ENCODE assay signal across 14 cellular contexts in genomic region chr15:60000113-60000823, GRCh38. TPM values are rescaled to one million over a fixed set of nuclear protein-coding genes. Genes with fewer than 3 reads are reported as not detected.
DNase-seq lines count a peak whose midpoint lies in the region; FAIRE-seq and TF ChIP-seq lines count a peak whose summit lies in the region.
"Had no signal": no experiment of that assay in that cellular context is flagged by ENCODE, and none has a peak within 500 bp of the region (broad histone marks: within the 10 kb centered on the region; RNA-seq: fewer than 3 reads in every experiment).

No MANE protein-coding gene starts in this region.

- no peaks in the 10 kb centered on the region for H3F3A ChIP-seq in smooth muscle cell (ENCODE audit: low read depth)

- H2AFZ ChIP-seq in H1 (ENCODE audit: low read length) (no peak overlapping the region), smooth muscle cell (ENCODE audit: low read depth) (no peak overlapping the region)

- peak overlapping the region; percentile 49 for H3K18ac ChIP-seq in H1 (ENCODE audit: extremely low read depth, low read length)

- H3K36me3 ChIP-seq in H1 (ENCODE audit: control insufficient read depth in 2 of 4, insufficient read depth in 4 of 4, low read length in 3 of 4) (no peaks in the 10 kb centered on the region; a peak in 1 of 8 replicates), tibial artery (no peaks in the 10 kb centered on the region), smooth muscle cell (ENCODE audit: low read depth) (no peaks in the 10 kb centered on the region)
- H3K36me3 ChIP-seq: lower lobe of right lung, upper lobe of left lung had no signal

- H3K79me1 ChIP-seq in H1 (ENCODE audit: low read depth, low read length) = no peaks in the 10 kb centered on the region

- H3K4me2 ChIP-seq in H1 (ENCODE audit: insufficient read depth in 1 of 2, low read depth in 2 of 2, low read length in 2 of 2) (peak overlapping the region; percentile 98 to 100), smooth muscle cell (no peak overlapping the region)

- no peak overlapping the region for H4K8ac ChIP-seq in H1 (ENCODE audit: extremely low read depth, insufficient read depth, low read length)

- no peak for TF ChIP-seq EP300 in H1 (IDR thresholded peaks at IDR 0.05; ENCODE audit: borderline replicate concordance in 1 of 2, low read depth in 2 of 2, low read length in 2 of 2)

- peak; percentile 24 for FAIRE-seq in H1 (lab: Jason Lieb, UNC)

- H3K9me3 ChIP-seq in H1 (ENCODE audit: insufficient read depth in 2 of 2, low read depth in 1 of 2, low read length in 1 of 2) = no peaks in the 10 kb centered on the region
- no peaks in the 10 kb centered on the region for H3K9me3 ChIP-seq in tibial artery
- no peaks in the 10 kb centered on the region for H3K9me3 ChIP-seq in smooth muscle cell (replicated peaks; ENCODE audit: low read depth)
- H3K9me3 ChIP-seq: lower lobe of right lung, upper lobe of left lung had no signal

- H3K79me2 ChIP-seq in H1 (ENCODE audit: control insufficient read depth in 1 of 2, insufficient read depth in 2 of 2, low read length in 2 of 2) (peaks cover 0 to 11% of the 10 kb centered on the region in 2 experiments; a peak in 1 of 4 replicates), smooth muscle cell (ENCODE audit: low read depth) (no peaks in the 10 kb centered on the region)

- POLR2A ChIA-PET in H1 (lab: Charles Lee; ENCODE audit: partially characterized antibody) = interaction anchor here (0.9 kb wide), 1 partner anchor 9 kb away, joined by 5 read pairs; no protein-coding TSS in a partner anchor

- no peak overlapping the region; the same call in 1 of the 2 replicates for H2AK5ac ChIP-seq in H1 (ENCODE audit: low read depth, low read length)

- H3K9ac ChIP-seq in H1 (replicated peaks in 1 of 4; ENCODE audit: extremely low read depth in 1 of 4, low read depth in 3 of 4, low read length in 3 of 4) (peak overlapping the region in 3 of 4 experiments; percentile 2 to 34 (median 14); a peak in 2 of 7 replicates), smooth muscle cell (ENCODE audit: low read depth) (no peak overlapping the region)

- H3K27me3 ChIP-seq in H1 (replicated peaks in 1 of 4; ENCODE audit: control insufficient read depth in 3 of 4, extremely low read depth in 1 of 4, insufficient read depth in 3 of 4, low read length in 3 of 4) = peaks cover 21 to 66% (median 51%) of the 10 kb centered on the region in 4 experiments; a peak in 6 of 7 replicates
- peaks cover 11 to 100% of the 10 kb centered on the region in 2 donors for H3K27me3 ChIP-seq in tibial artery
- H3K27me3 ChIP-seq in smooth muscle cell (ENCODE audit: low read depth) = peaks cover 100% of the 10 kb centered on the region

- H2BK15ac ChIP-seq in H1 (ENCODE audit: low read length) = no peak overlapping the region; the same call in 1 of the 2 replicates

- peaks cover 0 to 2% of the 10 kb centered on the region in 2 experiments for H4K20me1 ChIP-seq in H1 (replicated peaks in 1 of 2; ENCODE audit: control insufficient read depth in 1 of 2, insufficient read depth in 2 of 2, low read length in 2 of 2)
- H4K20me1 ChIP-seq in smooth muscle cell (ENCODE audit: low read depth) = no peaks in the 10 kb centered on the region

- H2BK12ac ChIP-seq in H1 (ENCODE audit: low read depth, low read length) = peak overlapping the region; percentile 91

- H3K23me2 ChIP-seq in H1 (ENCODE audit: low read depth, low read length) = peaks cover 53% of the 10 kb centered on the region

- intact Hi-C loops in tibial artery (cut with DNase I; ENCODE audit: low total_unique reads) = no loop called here

- H3K4me3 ChIP-seq in H1 (ENCODE audit: extremely low read depth in 1 of 4, insufficient read depth in 2 of 4, low read depth in 3 of 4, low read length in 4 of 4) (peak overlapping the region; percentile 54 to 67 (median 62)), tibial artery (no peak overlapping the region), smooth muscle cell (no peak overlapping the region)
- H3K4me3 ChIP-seq: lower lobe of right lung, upper lobe of left lung had no signal

- H2BK5ac ChIP-seq in H1 (ENCODE audit: low read depth, low read length) = peak overlapping the region; percentile 22; the same call in 1 of the 2 replicates

- H3K14ac ChIP-seq in H1 (ENCODE audit: insufficient read length) = no peak overlapping the region

- H3K27ac ChIP-seq in H1 (ENCODE audit: low read depth, low read length) (no peak overlapping the region), tibial artery (no peak overlapping the region), smooth muscle cell (ENCODE audit: low read depth) (no peak overlapping the region)
- H3K27ac ChIP-seq: lower lobe of right lung, upper lobe of left lung had no signal

- TF ChIP-seq POLR2A in H1 (IDR thresholded peaks at IDR 0.05; ENCODE audit: control extremely low read depth in 1 of 2, low read depth in 2 of 2, low read length in 2 of 2) = no peak

- H3K4me1 ChIP-seq in H1 (replicated peaks in 1 of 4; ENCODE audit: control insufficient read depth in 3 of 4, insufficient read depth in 4 of 4, low read length in 3 of 4) = peaks cover 19 to 49% (median 21%) of the 10 kb centered on the region in 4 experiments; a peak in 6 of 7 replicates
- H3K4me1 ChIP-seq in tibial artery = peaks cover 0 to 38% (median 28%) of the 10 kb centered on the region in 4 donors
- H3K4me1 ChIP-seq in smooth muscle cell (ENCODE audit: low read depth) = peaks cover 23% of the 10 kb centered on the region

- no peak for TF ChIP-seq CTCF in H1 (IDR thresholded peaks at IDR 0.05; ENCODE audit: control extremely low read depth in 1 of 3, insufficient read depth in 1 of 3, low read depth in 1 of 3, low read length in 3 of 3)
- TF ChIP-seq CTCF in tibial artery (IDR thresholded peaks at IDR 0.05) = no peak
- TF ChIP-seq CTCF in smooth muscle cell (IDR thresholded peaks at IDR 0.05; ENCODE audit: borderline replicate concordance, insufficient read depth, poor library complexity, severe bottlenecking) = no peak

- H4K5ac ChIP-seq in H1 (ENCODE audit: insufficient read length, low read depth, low read length) = no peak overlapping the region

- H3K23ac ChIP-seq in H1 (ENCODE audit: insufficient read length) = no peak overlapping the region

- no peak for TF ChIP-seq RAD21 in H1 (IDR thresholded peaks at IDR 0.05 in 1 of 2, conservative IDR thresholded peaks at IDR 0.05 in 1 of 2; ENCODE audit: low read depth in 2 of 2, low read length in 2 of 2)

- H4K91ac ChIP-seq in H1 (replicated peaks; ENCODE audit: insufficient read length, low read length) = no peak overlapping the region

- CTCF ChIA-PET in H1 (lab: Charles Lee; ENCODE audit: partially characterized antibody) = interaction anchor here (0.8 kb wide), 1 partner anchor 179 kb away, joined by 3 read pairs; no protein-coding TSS in a partner anchor

- WGBS in H1 (ENCODE audit: extremely low coverage in 1 of 2, insufficient coverage in 1 of 2, insufficient read length in 1 of 2, insufficient replicate concordance in 2 of 2, low coverage in 1 of 2, low lambda C conversion rate in 2 of 2, missing lambda C conversion rate in 1 of 2), 2 experiments = 0% methylated on average over 33 of the region's 33 CpGs; no CpG with 5 or more reads in 1 of the 2 experiments
- 2% methylated on average over 33 of the region's 33 CpGs for WGBS in smooth muscle cell (ENCODE audit: low lambda C conversion rate)

- H2BK120ac ChIP-seq in H1 (replicated peaks; ENCODE audit: low read depth, low read length) = no peak overlapping the region

- DNase-seq in stimulated activated CD4-positive, alpha-beta T cell treated with anti-CD3 and anti-CD28 coated beads, Interleukin-15, amount 100 ng/mL, for 24 hours = peak; percentile 38
- no peak for DNase-seq in stimulated activated CD4-positive, alpha-beta T cell treated with anti-CD3 and anti-CD28 coated beads, Interleukin-1b, Interleukin-23, amount 100 ng/mL, for 48 hours
- DNase-seq in NCI-H1417 treated with DMSO at 0.1 percent for 48 hours (lab: John Stamatoyannopoulos, UW) = peak; percentile 90
- peak in 1 of 2 experiments; percentile 67 for DNase-seq in H1 (ENCODE audit: low read depth in 1 of 2, low spot score in 2 of 2)
- DNase-seq in GM19240 (ENCODE audit: insufficient read length, low spot score) = no peak
- DNase-seq in tibial artery = no peak
- no peak for DNase-seq in smooth muscle cell (lab: John Stamatoyannopoulos, UW; ENCODE audit: unreplicated experiment)
- no peak for DNase-seq in superior temporal gyrus (ENCODE audit: extremely low spot score)
- DNase-seq: activated T-cell treated with anti-CD3 and anti-CD28 coated beads, Interleukin-2, amount 50 U/mL, for 4 hours; lower lobe of right lung; NCI-H187 treated with DMSO at 0.1 percent for 48 hours had no signal

- H3K4ac ChIP-seq in H1 (replicated peaks; ENCODE audit: insufficient read length, low read depth, low read length) = no peak overlapping the region

- H2BK20ac ChIP-seq in H1 (ENCODE audit: low read length) = peak overlapping the region; percentile 89; the same call in 1 of the 2 replicates

- H3K56ac ChIP-seq in H1 (replicated peaks; ENCODE audit: insufficient read length, low read depth, low read length) = no peak overlapping the region

TF ChIP-seq in H1, 55 proteins besides CTCF, POLR2A, EP300 and RAD21:
- TF ChIP-seq CHD2 (IDR thresholded peaks at IDR 0.05; ENCODE audit: low read length) = no peak
- 0 out of 2 replicates have a peak, but pooled peaks have one; percentile 6 for TF ChIP-seq YY1 (IDR thresholded peaks at IDR 0.05; ENCODE audit: low read depth, low read length)
- no peak for TF ChIP-seq RBBP5 (IDR thresholded peaks at IDR 0.05; ENCODE audit: borderline replicate concordance, low read depth, low read length)
- 0 out of 2 replicates have a peak, but pooled peaks have one; percentile 25 for TF ChIP-seq EGR1 (IDR thresholded peaks at IDR 0.05; ENCODE audit: borderline replicate concordance, low read depth, low read length)
- peak; percentile 60 for TF ChIP-seq KDM4A (IDR thresholded peaks at IDR 0.05; ENCODE audit: low read depth, low read length, severe bottlenecking)
- 0 out of 2 replicates have a peak, but pooled peaks have one; percentile 12 for TF ChIP-seq TAF1 (IDR thresholded peaks at IDR 0.05; ENCODE audit: low read depth, low read length)
- peak; percentile 79 for TF ChIP-seq CTBP2 (IDR thresholded peaks at IDR 0.05; ENCODE audit: borderline replicate concordance, insufficient read depth, insufficient read length, low read length)
- peak; percentile 3 for TF ChIP-seq EZH2 (IDR thresholded peaks at IDR 0.05; ENCODE audit: low read depth, low read length, severe bottlenecking)
TF ChIP-seq in H1: peak in this region for 6.

RNA-seq across cellular contexts. Expression of gene FOXB1, which starts 3.8 kb away (rescaled TPM):
- total RNA-seq in H1 (2021; fragmentation: NEBNext Ultra II Directional; extraction: Animal tissue kit (Norgen Biotek cat#: 25700)) = 1.5 and 2.1 TPM in 2 replicates
- polyA plus RNA-seq in H1 (2011; rRNA removed) (0.92 and 2.7 TPM in 2 replicates), smooth muscle cell (not detected in 2 replicates)
- 1.1 TPM for polyA plus RNA-seq in H1 (2011; cell fraction: cytosol; rRNA removed)
- 1.4 TPM for polyA plus RNA-seq in H1 (2011; cell fraction: nucleus; rRNA removed)
- polyA plus RNA-seq in H1 (2012, experiment 1 of 2) = 0.98 to 1.2 TPM (median 1.0 TPM) in 4 replicates
- 0.89 TPM for polyA plus RNA-seq in H1 (2012, experiment 2 of 2)
- 2.1 TPM for polyA plus RNA-seq in H1 (2013, experiment 1 of 2)
- 1.8 TPM for polyA plus RNA-seq in H1 (2013, experiment 2 of 2)
- 0.05 and 0.41 TPM in 2 replicates for polyA minus RNA-seq in H1 (2011; rRNA and poly(A)+ RNA removed)
- polyA minus RNA-seq in H1 (2011; cell fraction: cytosol; rRNA and poly(A)+ RNA removed) = 0.95 TPM
- polyA minus RNA-seq in H1 (2011; cell fraction: nucleus; rRNA and poly(A)+ RNA removed) = 1.6 TPM
- total RNA-seq in smooth muscle cell = not detected in 2 replicates
- total RNA-seq: chondrocyte, lower lobe of right lung, pulmonary artery endothelial cell, upper lobe of left lung had no signal

Comparison
In these comparisons a context has a peak if more than half of its experiments do, and no peak if none do; other contexts are left out.
1. DNase-seq: peak in stimulated activated CD4-positive, alpha-beta T cell treated with anti-CD3 and anti-CD28 coated beads, Interleukin-15, amount 100 ng/mL, for 24 hours (single experiment) and NCI-H1417 treated with DMSO at 0.1 percent for 48 hours (single experiment); none in stimulated activated CD4-positive, alpha-beta T cell treated with anti-CD3 and anti-CD28 coated beads, Interleukin-1b, Interleukin-23, amount 100 ng/mL, for 48 hours (single experiment), GM19240 (single experiment), tibial artery (0 of 2), smooth muscle cell (single experiment) and superior temporal gyrus (single experiment).
2. H3K4me3 ChIP-seq: peak in H1 (4 of 4); none in tibial artery (0 of 2) and smooth muscle cell (single experiment).